In genomic region chr10:4990217-4990616, GRCh38 we compare ENCODE assay signal across 29 cellular contexts.
"Had no signal": no experiment of that assay in that cellular context is flagged by ENCODE, and none has a peak within 500 bp of the region (broad histone marks: within the 10 kb centered on the region; RNA-seq: fewer than 3 reads in every experiment).

No MANE protein-coding gene starts in this region.

- H3K27me3 Mint-ChIP-seq: dendritic cell treated with granulocyte-macrophage colony-stimulating factor and Interleukin-4, amounts not matched to agents 40 ng/mL and 50 ng/mL, for 4 days had no signal

- H3K36me3 ChIP-seq: colonic mucosa had no signal

- FAIRE-seq: colon, endometrium, endothelial cell of umbilical vein, frontal cortex had no signal

- H3K9me3 Mint-ChIP-seq: dendritic cell treated with granulocyte-macrophage colony-stimulating factor and Interleukin-4, amounts not matched to agents 40 ng/mL and 50 ng/mL, for 4 days; effector memory CD8-positive, alpha-beta T cell had no signal

- ATAC-seq: effector memory CD8-positive, alpha-beta T cell; esophagus mucosa; foreskin keratinocyte; gastrocnemius medialis; gastroesophageal sphincter; heart left ventricle; heart right ventricle had no signal

- H3K27ac Mint-ChIP-seq: dendritic cell treated with granulocyte-macrophage colony-stimulating factor and Interleukin-4, amounts not matched to agents 40 ng/mL and 50 ng/mL, for 4 days; effector memory CD8-positive, alpha-beta T cell; endodermal cell had no signal

- H3K4me1 ChIP-seq: colonic mucosa, esophagus squamous epithelium, foreskin keratinocyte had no signal

- H3K9me3 ChIP-seq: colonic mucosa, esophagus muscularis mucosa, esophagus squamous epithelium, gastrocnemius medialis, gastroesophageal sphincter, heart left ventricle, heart right ventricle had no signal

- H3K4me3 ChIP-seq: colonic mucosa, coronary artery, dorsolateral prefrontal cortex, esophagus muscularis mucosa, esophagus squamous epithelium, gastrocnemius medialis, gastroesophageal sphincter, heart left ventricle, heart right ventricle had no signal

- H3K4me3 Mint-ChIP-seq: dendritic cell treated with granulocyte-macrophage colony-stimulating factor and Interleukin-4, amounts not matched to agents 40 ng/mL and 50 ng/mL, for 4 days; effector memory CD8-positive, alpha-beta T cell; endodermal cell had no signal

- H3K27me3 ChIP-seq: colonic mucosa, dorsolateral prefrontal cortex, esophagus muscularis mucosa, esophagus squamous epithelium, foreskin keratinocyte, gastrocnemius medialis, gastroesophageal sphincter, heart left ventricle, heart right ventricle had no signal

- H3K27ac ChIP-seq: colonic mucosa, coronary artery, dorsolateral prefrontal cortex, epithelial cell of prostate, esophagus muscularis mucosa, esophagus squamous epithelium, foreskin keratinocyte, gastrocnemius medialis, gastroesophageal sphincter, heart left ventricle, heart right ventricle had no signal

- DNase-seq: colonic mucosa; cortex of kidney; dermis blood vessel endothelial cell; dorsolateral prefrontal cortex; effector CD4-positive, alpha-beta T cell; effector CD8-positive, alpha-beta T cell; effector memory CD4-positive, alpha-beta T cell; effector memory CD8-positive, alpha-beta T cell; endodermal cell; erythroblast; esophagus squamous epithelium; foreskin fibroblast; foreskin keratinocyte; foreskin melanocyte; gastrocnemius medialis; glutamatergic neuron; head of caudate nucleus; heart left ventricle; heart right ventricle had no signal
